Comparison of ENCODE assay signal across 8 cellular contexts in the genomic region with DNA sequence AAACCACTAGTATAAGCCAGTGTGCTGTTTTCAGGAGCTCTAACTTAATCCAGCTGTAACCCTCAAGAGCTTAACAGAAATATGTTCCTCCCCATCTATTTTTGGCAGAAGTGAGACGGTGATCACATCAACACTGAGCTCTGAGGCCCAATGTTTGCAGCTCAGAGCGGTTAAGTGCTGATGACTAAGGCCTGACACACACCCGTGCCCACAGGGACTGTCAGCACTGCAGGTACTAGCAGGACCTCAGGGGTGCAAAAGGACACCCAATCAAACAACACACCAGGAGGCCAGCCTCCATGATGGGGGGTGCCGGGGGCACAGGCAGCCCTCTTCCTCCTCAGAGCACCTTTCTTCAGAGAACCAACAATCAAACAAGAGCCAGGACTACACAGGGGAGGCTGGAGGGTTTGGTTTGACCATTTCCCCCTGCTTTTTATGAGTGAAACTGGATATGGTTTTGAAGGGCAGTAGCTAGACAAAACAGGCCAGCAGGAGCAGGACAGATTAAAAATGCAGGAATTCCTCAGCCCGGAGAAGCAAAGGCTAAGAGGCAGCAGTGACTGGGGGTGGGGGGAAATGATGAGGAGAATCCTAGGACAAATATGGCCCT.
DNase-seq lines count a peak whose midpoint lies in the region; ATAC-seq and TF ChIP-seq lines count a peak whose summit lies in the region.

No MANE protein-coding gene starts in this region.

- no peaks in the 10 kb centered on the region for H3K36me3 ChIP-seq in ACC112 (ENCODE audit: insufficient read depth, low read length)
- no peaks in the 10 kb centered on the region for H3K36me3 ChIP-seq in PC-9 (ENCODE audit: low read depth)
- H3K36me3 ChIP-seq in osteoblast (ENCODE audit: insufficient read depth, low read length) = no peaks in the 10 kb centered on the region
- no peaks in the 10 kb centered on the region for H3K36me3 ChIP-seq in tibial artery

- intact Hi-C loops in PC-9 (cut with micrococcal nuclease; ENCODE audit: unreplicated experiment) = loop anchor here (1.0 to 2.0 kb wide), 3 partner anchors 44 to 70 kb away; no protein-coding TSS in a partner anchor
- intact Hi-C loops in tibial artery (cut with DNase I; ENCODE audit: low total_unique reads) = loop anchor here (10.0 kb wide), 1 partner anchor 56 kb away; no protein-coding TSS in a partner anchor

- peak; percentile 79 to 93 for DNase-seq in PC-9
- peak; percentile 68 for DNase-seq in activated T-helper 1 cell treated with Interleukin-2 at 50 U/mL for 16 hours (ENCODE audit: low read depth)
- DNase-seq in fibroblast of the aortic adventitia (ENCODE audit: low read depth) = peak; percentile 95
- DNase-seq in osteoblast (ENCODE audit: insufficient read length, low spot score, missing footprints) = peak; percentile 98
- peak; percentile 87 to 91 for DNase-seq in tibial artery

- peaks cover 42% of the 10 kb centered on the region for H3K79me2 ChIP-seq in ACC112 (ENCODE audit: control insufficient read depth, insufficient read depth, low read length, unreplicated experiment)
- peaks cover 22% of the 10 kb centered on the region for H3K79me2 ChIP-seq in PC-9 (ENCODE audit: low read depth)
- peaks cover 48% of the 10 kb centered on the region for H3K79me2 ChIP-seq in osteoblast (ENCODE audit: insufficient read depth, low read length)

- POLR2A ChIA-PET in PC-9 (lab: Charles Lee; ENCODE audit: unreplicated experiment) = interaction anchor here (0.6 to 0.9 kb wide), 7 partner anchors 9 to 305 kb away, joined by 3 to 19 read pairs (median 4); no protein-coding TSS in a partner anchor

- H3K9me2 ChIP-seq in PC-9 (ENCODE audit: insufficient read depth) = no peaks in the 10 kb centered on the region

- no TSS peak for BruUV-seq in PC-9 (replicated peaks; lab: Mats Ljungman, UMichigan)

- H3K27me3 ChIP-seq in ACC112 (ENCODE audit: insufficient read depth, low read length) (no peaks in the 10 kb centered on the region), PC-9 (ENCODE audit: insufficient read depth, low read depth) (no peaks in the 10 kb centered on the region), osteoblast (ENCODE audit: insufficient read depth, low read length) (no peaks in the 10 kb centered on the region), tibial artery (no peaks in the 10 kb centered on the region)

- H3K9me3 ChIP-seq in PC-9 (ENCODE audit: insufficient read depth, low read depth) = no peaks in the 10 kb centered on the region
- no peaks in the 10 kb centered on the region for H3K9me3 ChIP-seq in osteoblast (ENCODE audit: low read depth, low read length)
- H3K9me3 ChIP-seq in tibial artery = no peaks in the 10 kb centered on the region

- H3K4me3 ChIP-seq in ACC112 (ENCODE audit: low read depth, low read length) = peak overlapping the region; percentile 72
- peak overlapping the region; percentile 23; the same call in 1 of the 2 replicates for H3K4me3 ChIP-seq in PC-9
- no peak overlapping the region for H3K4me3 ChIP-seq in fibroblast of the aortic adventitia (ENCODE audit: low read depth, low read length)
- peak overlapping the region; percentile 26 for H3K4me3 ChIP-seq in osteoblast (ENCODE audit: insufficient read depth, low read length)
- no peak overlapping the region for H3K4me3 ChIP-seq in tibial artery

- CTCF ChIA-PET in PC-9 (lab: Charles Lee) = no interaction called here

- peak overlapping the region; percentile 91 for H3K27ac ChIP-seq in ACC112 (ENCODE audit: low read depth, low read length)
- H3K27ac ChIP-seq in PC-9 = peak overlapping the region; percentile 81
- H3K27ac ChIP-seq in osteoblast (ENCODE audit: low read depth, low read length) = peak overlapping the region; percentile 85
- H3K27ac ChIP-seq in tibial artery = peak overlapping the region; percentile 88 to 89

- H3K4me2 ChIP-seq in PC-9 = peak overlapping the region; percentile 76
- H3K4me2 ChIP-seq in osteoblast (ENCODE audit: insufficient read depth, low read length) = peak overlapping the region; percentile 76

- H3K4me1 ChIP-seq in ACC112 (ENCODE audit: control insufficient read depth, insufficient read depth, low read length, unreplicated experiment) = peaks cover 51% of the 10 kb centered on the region
- H3K4me1 ChIP-seq in PC-9 (replicated peaks; ENCODE audit: insufficient read depth) = peaks cover 54% of the 10 kb centered on the region
- peaks cover 46% of the 10 kb centered on the region for H3K4me1 ChIP-seq in osteoblast (ENCODE audit: insufficient read depth, low read length)
- peaks cover 21 to 92% (median 79%) of the 10 kb centered on the region in 4 donors for H3K4me1 ChIP-seq in tibial artery

- H4K20me1 ChIP-seq in PC-9 (ENCODE audit: insufficient read depth) (no peaks in the 10 kb centered on the region), osteoblast (ENCODE audit: insufficient read depth, low read length) (peaks cover 10% of the 10 kb centered on the region)

- H2AFZ ChIP-seq in ACC112 (ENCODE audit: low read length, unreplicated experiment) (no peak overlapping the region), PC-9 (no peak overlapping the region), osteoblast (ENCODE audit: low read length) (no peak overlapping the region)

- peaks cover 37% of the 10 kb centered on the region for H3F3A ChIP-seq in PC-9 (ENCODE audit: insufficient read depth, low read depth)

- TF ChIP-seq CTCF in PC-9 (conservative IDR thresholded peaks at IDR 0.05) = no peak
- TF ChIP-seq CTCF in fibroblast of the aortic adventitia (IDR thresholded peaks at IDR 0.05; ENCODE audit: insufficient read depth, low read length) = no peak
- TF ChIP-seq CTCF in osteoblast (IDR thresholded peaks at IDR 0.05; ENCODE audit: extremely low read depth, low read depth, low read length) = no peak
- TF ChIP-seq CTCF in tibial artery (IDR thresholded peaks at IDR 0.05) = no peak

- ATAC-seq in GM18909 (IDR thresholded peaks at IDR 0.05; ENCODE audit: poor library complexity, unreplicated experiment) (peak; percentile 84), HG03108 (IDR thresholded peaks at IDR 0.05; ENCODE audit: unreplicated experiment) (peak; percentile 73)

Comparison
In these comparisons a context has a peak if more than half of its experiments do, and no peak if none do; other contexts are left out.
1. H3K4me3 ChIP-seq: peak in ACC112 (single experiment), PC-9 (single experiment) and osteoblast (single experiment); none in fibroblast of the aortic adventitia (single experiment) and tibial artery (0 of 2).
2. Peak in every context shown above with its lines, with median percentiles within 50 percentile points of each other: H3K27ac ChIP-seq and DNase-seq.